10 cellular contexts compared by ENCODE assay signal in genomic region chr18:7726522-7726921, GRCh38.
"Had no signal": no experiment of that assay in that cellular context is flagged by ENCODE, and none has a peak within 500 bp of the region (broad histone marks: within the 10 kb centered on the region; RNA-seq: fewer than 3 reads in every experiment).

No MANE protein-coding gene starts in this region.

- H3K4me3 ChIP-seq: GM23248, HAP-1, K562 had no signal

- H2AFZ ChIP-seq: GM23248 had no signal

- H3K4me1 ChIP-seq: HAP-1 had no signal

- H3K36me3 ChIP-seq: HAP-1 had no signal

- H3K9me3 ChIP-seq: HAP-1 had no signal

- H3K9ac ChIP-seq: GM23248 had no signal

- H3K27ac ChIP-seq: GM23248 had no signal

- ATAC-seq: HCT116, K562 had no signal

- FAIRE-seq: HTR-8/SVneo, K562 had no signal

- DNase-seq: GM23248, GOT3, H7, HFFc6, IMR-90, KG1 had no signal
